Comparison of ENCODE assay signal across 8 cellular contexts in genomic region chr22:40238425-40239344, GRCh38.
DNase-seq lines count a peak whose midpoint lies in the region; ATAC-seq and TF ChIP-seq lines count a peak whose summit lies in the region.

No MANE protein-coding gene starts in this region.

- H3K27ac ChIP-seq in cingulate gyrus (ENCODE audit: low read depth, low read length) = peak overlapping the region; percentile 30

- DNase-seq in AG09319 (ENCODE audit: extremely low read depth, low read depth) (peak; percentile 24), M059J (ENCODE audit: low read depth) (peak; percentile 83), myocyte (ENCODE audit: low read depth) (peak; percentile 24), GF-D8 (lab: John Stamatoyannopoulos, UW) (no peak), cerebellar cortex (ENCODE audit: low spot score) (no peak)

- no peak for TF ChIP-seq CTCF in AG09319 (IDR thresholded peaks at IDR 0.05; ENCODE audit: low read depth, low read length)

- no peak for ATAC-seq in HG02759 (IDR thresholded peaks at IDR 0.05; ENCODE audit: unreplicated experiment)
- ATAC-seq in HG03139 (IDR thresholded peaks at IDR 0.05; ENCODE audit: unreplicated experiment) = no peak

Comparison
In these comparisons a context has a peak if more than half of its experiments do, and no peak if none do; other contexts are left out.
1. DNase-seq: peak in AG09319 (single experiment), M059J (single experiment) and myocyte (single experiment); none in GF-D8 (single experiment) and cerebellar cortex (single experiment).